8 cellular contexts compared by ENCODE assay signal in genomic region chr1:47996406-47997226, GRCh38. TPM values are rescaled to one million over a fixed set of nuclear protein-coding genes. Genes with fewer than 3 reads are reported as not detected.
DNase-seq lines count a peak whose midpoint lies in the region; ATAC-seq and TF ChIP-seq lines count a peak whose summit lies in the region.

No MANE protein-coding gene starts in this region.

- H3K27me3 ChIP-seq in SJSA1 (replicated peaks) (peaks cover 16% of the 10 kb centered on the region), heart right ventricle (peaks cover 3 to 69% (median 48%) of the 10 kb centered on the region in 7 donors), psoas muscle (ENCODE audit: insufficient read depth in 3 of 3, low read length in 2 of 3) (peaks cover 0 to 49% (median 4%) of the 10 kb centered on the region in 3 donors)
- H3K27me3 ChIP-seq in effector memory CD4-positive, alpha-beta T cell (replicated peaks; ENCODE audit: control insufficient read depth, insufficient read depth, low read length, poor library complexity, severe bottlenecking) = no peaks in the 10 kb centered on the region

- H3K36me3 ChIP-seq in SJSA1 (no peaks in the 10 kb centered on the region), heart right ventricle (no peaks in the 10 kb centered on the region), psoas muscle (ENCODE audit: insufficient read depth in 1 of 2, low read depth in 1 of 2) (no peaks in the 10 kb centered on the region)
- no peaks in the 10 kb centered on the region for H3K36me3 ChIP-seq in effector memory CD4-positive, alpha-beta T cell (ENCODE audit: control insufficient read depth, insufficient read depth, low read length)

- H3K9me3 ChIP-seq in SJSA1 (replicated peaks) = no peaks in the 10 kb centered on the region
- H3K9me3 ChIP-seq in heart right ventricle = no peaks in the 10 kb centered on the region
- no peaks in the 10 kb centered on the region for H3K9me3 ChIP-seq in psoas muscle
- H3K9me3 ChIP-seq in effector memory CD4-positive, alpha-beta T cell (ENCODE audit: control insufficient read depth, low read length) = no peaks in the 10 kb centered on the region

- ATAC-seq in heart right ventricle (peak in 3 of 8 donors; percentile 14 to 37 (median 21)), psoas muscle (peak in 1 of 4 donors; percentile 16), GM21737 (IDR thresholded peaks at IDR 0.05; ENCODE audit: unreplicated experiment) (no peak)

- H3K4me1 ChIP-seq in SJSA1 (replicated peaks) (peaks cover 16% of the 10 kb centered on the region), heart right ventricle (peaks cover 0 to 31% (median 18%) of the 10 kb centered on the region in 9 donors), psoas muscle (peaks cover 2% of the 10 kb centered on the region)
- peaks cover 4% of the 10 kb centered on the region for H3K4me1 ChIP-seq in effector memory CD4-positive, alpha-beta T cell (ENCODE audit: control insufficient read depth, insufficient read depth, low read length, poor library complexity, severe bottlenecking)

- WGBS in heart right ventricle, 2 donors = 1 to 3% methylated on average over 77 to 80 of the region's 80 CpGs
- 1 to 2% (median 2%) methylated on average over 64 to 80 of the region's 80 CpGs for WGBS in psoas muscle, 3 donors

- TF ChIP-seq CTCF in heart right ventricle (IDR thresholded peaks at IDR 0.05) (peak in 1 of 9 donors; percentile 22), psoas muscle (IDR thresholded peaks at IDR 0.05) (no peak)

- intact Hi-C loops in heart right ventricle (cut with DNase I) (loop anchor here in 6 of 10 donors (1.0 to 10.0 kb wide), 8 partner anchors 64 to 259 kb away; no protein-coding TSS in a partner anchor), psoas muscle (cut with DNase I) (loop anchor here (1.0 to 2.0 kb wide), 2 partner anchors 64 to 65 kb away; no protein-coding TSS in a partner anchor)

- in situ Hi-C loops in Caki2 (cut with HindIII; ENCODE audit: low pct_unique_long_range_greater_than_20kb, low sequenced_read_pairs) = no loop called here

- H3K27ac ChIP-seq in SJSA1 (no peak overlapping the region), heart right ventricle (peak overlapping the region in 9 of 10 donors; percentile 22 to 66 (median 60)), psoas muscle (peak overlapping the region; percentile 30), caudate nucleus (ENCODE audit: low read depth, low read length) (no peak overlapping the region)
- H3K27ac ChIP-seq in effector memory CD4-positive, alpha-beta T cell (ENCODE audit: insufficient read depth, low read length, poor library complexity, severe bottlenecking) = no peak overlapping the region

- DNase-seq in Caki2 (ENCODE audit: low read depth) (peak; percentile 46), SJSA1 (ENCODE audit: low read depth in 1 of 2, low spot score in 2 of 2) (no peak), heart right ventricle (peak; percentile 12 to 28), psoas muscle (peak; percentile 30 to 55), caudate nucleus (lab: John Stamatoyannopoulos, UW) (no peak), LoVo (ENCODE audit: low spot score) (no peak)
- DNase-seq in effector memory CD4-positive, alpha-beta T cell = no peak

- H3K4me3 ChIP-seq in SJSA1 (peak overlapping the region; percentile 48), heart right ventricle (peak overlapping the region; percentile 35 to 72 (median 62)), psoas muscle (peak overlapping the region; percentile 66)
- H3K4me3 ChIP-seq in effector memory CD4-positive, alpha-beta T cell (ENCODE audit: insufficient read depth, low read depth, low read length, poor library complexity, severe bottlenecking) = no peak overlapping the region

RNA-seq across cellular contexts. Expression of gene TRABD2B, which starts 0.6 kb away (rescaled TPM):
- total RNA-seq in Caki2 (2014; rRNA removed; shearing (Covaris generic); ENCODE audit: low replicate concordance) = 0.57 and 0.96 TPM in 2 replicates
- 0.16 and 0.75 TPM in 2 replicates for total RNA-seq in SJSA1 (2014; rRNA removed; shearing (Covaris generic))
- total RNA-seq in heart right ventricle = 1 to 10 TPM in 1 of 10 donors, under 1 TPM in 9; 0.21 to 1.1 (median 0.53) TPM
- polyA plus RNA-seq in heart right ventricle = under 1 TPM; 0.44 to 0.83 TPM
- under 1 TPM; 0.42 to 0.76 (median 0.51) TPM for total RNA-seq in psoas muscle
- polyA plus RNA-seq in psoas muscle = under 1 TPM; 0.08 to 0.32 (median 0.20) TPM

Comparison
In these comparisons a context has a peak if more than half of its experiments do, and no peak if none do; other contexts are left out.
1. DNase-seq: peak in Caki2 (single experiment), heart right ventricle (2 of 2) and psoas muscle (2 of 2); none in SJSA1 (0 of 2), caudate nucleus (0 of 61), effector memory CD4-positive, alpha-beta T cell (0 of 3) and LoVo (single experiment).
2. H3K27ac ChIP-seq: peak in heart right ventricle (9 of 10) and psoas muscle (single experiment); none in SJSA1 (single experiment), caudate nucleus (single experiment) and effector memory CD4-positive, alpha-beta T cell (single experiment).